ENCODE assay signal across 15 cellular contexts in genomic region chr20:11740975-11741374, GRCh38.
A peak's percentile ranks its signal among the peaks of the same experiment; 100 is the strongest.
DNase-seq lines count a peak whose midpoint lies in the region.
"Had no signal": no experiment of that assay in that cellular context is flagged by ENCODE, and none has a peak within 500 bp of the region (broad histone marks: within the 10 kb centered on the region; RNA-seq: fewer than 3 reads in every experiment).

No MANE protein-coding gene starts in this region.

- DNase-seq in G401 (ENCODE audit: low spot score) (peak; percentile 88), NCI-H446 treated with DMSO at 0.1 percent for 48 hours (lab: John Stamatoyannopoulos, UW) (peak; percentile 76), UCSD-AML1 (lab: John Stamatoyannopoulos, UW; ENCODE audit: unreplicated experiment) (peak; percentile 21), cerebellum (ENCODE audit: low spot score) (peak; percentile 67), A172 (ENCODE audit: low spot score) (no peak), NCI-H748 treated with DMSO at 0.1 percent for 48 hours (lab: John Stamatoyannopoulos, UW) (no peak), 8988T (no peak), ecto neural progenitor cell (ENCODE audit: low spot score) (no peak)
- DNase-seq: ACHN, DND-41, NCI-H1417, NCI-H187, NCI-H2107, NCI-H510A treated with DMSO at 0.1 percent for 48 hours, T-cell had no signal

- in situ Hi-C loops in G401 (cut with HindIII; ENCODE audit: low sequenced_read_pairs), result no loop called here

Comparison
In these comparisons a context has a peak if more than half of its experiments do, and no peak if none do; other contexts are left out.
1. DNase-seq: peak in G401 (single experiment), NCI-H446 treated with DMSO at 0.1 percent for 48 hours (single experiment), UCSD-AML1 (single experiment) and cerebellum (single experiment); none in A172 (single experiment), NCI-H748 treated with DMSO at 0.1 percent for 48 hours (single experiment), 8988T (single experiment) and ecto neural progenitor cell (single experiment).